In the genomic region with DNA sequence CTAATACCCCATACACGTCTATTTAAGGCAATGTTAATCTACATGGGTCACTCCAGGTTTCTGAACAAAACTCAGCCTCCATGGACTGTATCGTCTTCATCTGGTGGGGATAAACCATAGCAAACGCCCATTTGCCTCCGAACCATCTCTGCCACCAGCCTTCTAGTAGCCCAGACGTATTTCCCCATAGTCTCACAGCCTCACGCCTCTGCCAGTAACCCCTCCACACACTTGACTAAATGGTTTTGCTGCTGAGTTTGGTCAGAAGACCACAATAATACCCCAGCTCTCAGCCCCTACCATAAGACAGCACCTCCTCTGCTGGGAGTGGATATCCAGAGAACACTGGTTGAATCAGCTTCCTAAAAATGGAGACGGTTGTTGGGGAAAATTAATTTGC, we compare ENCODE assay signal across 1 cellular context.
A peak's percentile ranks its signal among the peaks of the same experiment; 100 is the strongest.
TF ChIP-seq lines count a peak whose summit lies in the region.

No MANE protein-coding gene starts in this region.

TF ChIP-seq in HEK293, 187 proteins besides CTCF, POLR2A, EP300 and RAD21 (continued from another document):
- peak; percentile 27; the same call in 1 of the 2 replicates for TF ChIP-seq PRDM10 (tag by site-specific recombination; IDR thresholded peaks at IDR 0.05)
